In genomic region chr4:71941001-71941400, GRCh38 we compare ENCODE assay signal across 8 cellular contexts.
DNase-seq lines count a peak whose midpoint lies in the region; ATAC-seq and TF ChIP-seq lines count a peak whose summit lies in the region.

No MANE protein-coding gene starts in this region.

- H3K79me2 ChIP-seq in OCI-LY1 (ENCODE audit: insufficient read depth, low read length): no peaks in the 10 kb centered on the region

- no peak overlapping the region for H3K4me2 ChIP-seq in OCI-LY1 (ENCODE audit: low read length)

- H2AFZ ChIP-seq in OCI-LY1 (ENCODE audit: low read length): no peak overlapping the region

- no peaks in the 10 kb centered on the region for H4K20me1 ChIP-seq in OCI-LY1 (ENCODE audit: insufficient read depth, low read length)

- H3K4me3 ChIP-seq in OCI-LY1 (ENCODE audit: low read depth, low read length, poor library complexity, severe bottlenecking): no peak overlapping the region
- no peak overlapping the region for H3K4me3 ChIP-seq in left lung

- ATAC-seq in foreskin keratinocyte (no peak), left lung (no peak), GM19452 (IDR thresholded peaks at IDR 0.05; ENCODE audit: unreplicated experiment) (no peak)

- H3K36me3 ChIP-seq in OCI-LY1 (ENCODE audit: insufficient read depth, low read length) (no peaks in the 10 kb centered on the region), left lung (no peaks in the 10 kb centered on the region)

- TF ChIP-seq CTCF in GM12873 (IDR thresholded peaks at IDR 0.05; ENCODE audit: insufficient read depth, low read depth, low read length, missing control alignments) (peak; percentile 39), OCI-LY1 (IDR thresholded peaks at IDR 0.05; ENCODE audit: low read length) (peak; percentile 56), foreskin keratinocyte (conservative IDR thresholded peaks at IDR 0.05) (peak; percentile 44), left lung (IDR thresholded peaks at IDR 0.05) (no peak)

- H3F3A ChIP-seq in OCI-LY1 (ENCODE audit: insufficient read depth, low read length): no peaks in the 10 kb centered on the region

- H3K4me1 ChIP-seq in OCI-LY1 (ENCODE audit: insufficient read depth, low read length, severe bottlenecking) (no peaks in the 10 kb centered on the region), foreskin keratinocyte (no peaks in the 10 kb centered on the region), left lung (no peaks in the 10 kb centered on the region)

- peak; percentile 3 for DNase-seq in AG08396 (ENCODE audit: low spot score)
- peak in 1 of 2 donors; percentile 11 for DNase-seq in foreskin keratinocyte
- DNase-seq in left lung: no peak
- no peak for DNase-seq in NCI-H2171 (lab: John Stamatoyannopoulos, UW)
- DNase-seq in NCI-H2171 treated with DMSO at 0.1 percent for 48 hours (lab: John Stamatoyannopoulos, UW): no peak

- H3K27ac ChIP-seq in OCI-LY1 (ENCODE audit: low read depth, low read length, poor library complexity, severe bottlenecking): no peak overlapping the region
- H3K27ac ChIP-seq in foreskin keratinocyte: no peak overlapping the region
- H3K27ac ChIP-seq in left lung: no peak overlapping the region

- H3K9ac ChIP-seq in OCI-LY1 (ENCODE audit: low read length): no peak overlapping the region

- no peaks in the 10 kb centered on the region for H3K9me2 ChIP-seq in OCI-LY1 (ENCODE audit: low read depth, low read length)

- intact Hi-C loops in left lung (cut with DNase I): no loop called here

- H3K27me3 ChIP-seq in OCI-LY1 (ENCODE audit: insufficient read depth, low read length): no peaks in the 10 kb centered on the region
- no peaks in the 10 kb centered on the region for H3K27me3 ChIP-seq in foreskin keratinocyte
- no peaks in the 10 kb centered on the region for H3K27me3 ChIP-seq in left lung

- H3K9me3 ChIP-seq in OCI-LY1 (ENCODE audit: low read length) (no peaks in the 10 kb centered on the region), left lung (no peaks in the 10 kb centered on the region)

Comparison
In these comparisons a context has a peak if more than half of its experiments do, and no peak if none do; other contexts are left out.
1. CTCF ChIP-seq: peak in GM12873 (single experiment), OCI-LY1 (single experiment) and foreskin keratinocyte (single experiment); none in left lung (0 of 2).